ENCODE assay signal across 17 cellular contexts in the genomic region with DNA sequence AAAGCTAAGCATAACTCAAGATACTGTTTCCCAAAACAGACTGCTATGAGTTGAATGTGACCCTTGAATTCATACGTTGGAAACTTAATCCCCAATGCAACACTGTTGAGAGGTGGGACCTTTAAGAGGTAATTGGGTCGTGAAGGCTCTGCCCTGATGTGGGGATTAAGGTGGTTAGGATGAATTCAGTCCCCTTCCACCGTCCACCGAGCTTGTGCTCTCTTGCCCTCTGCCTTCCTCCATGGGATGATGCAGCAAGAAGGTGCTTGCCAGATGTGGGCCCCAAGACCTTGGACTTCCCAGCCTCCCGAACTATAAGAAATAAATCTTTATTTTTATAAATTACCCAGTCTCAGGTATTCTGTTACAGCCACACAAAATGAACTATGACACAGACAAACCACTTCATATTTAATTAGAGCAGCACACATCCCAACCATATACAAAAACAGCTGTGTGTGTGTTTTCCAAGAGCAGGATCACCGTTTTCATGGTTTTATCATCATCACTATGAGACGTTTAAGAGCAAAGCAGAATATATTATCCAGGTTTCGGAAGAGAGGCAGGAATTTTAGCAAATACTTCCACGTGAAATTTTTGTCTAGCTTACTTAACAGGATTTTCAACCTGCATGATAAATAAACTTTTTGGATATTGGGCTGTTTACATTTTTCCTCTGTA.
DNase-seq lines count a peak whose midpoint lies in the region; ATAC-seq and TF ChIP-seq lines count a peak whose summit lies in the region.
"Had no signal": no experiment of that assay in that cellular context is flagged by ENCODE, and none has a peak within 500 bp of the region (broad histone marks: within the 10 kb centered on the region; RNA-seq: fewer than 3 reads in every experiment).

No MANE protein-coding gene starts in this region.

- H4K91ac ChIP-seq in mesenchymal stem cell (ENCODE audit: low read length) = no peak overlapping the region

- WGBS in endodermal cell (ENCODE audit: insufficient coverage in 1 of 2, insufficient read length in 1 of 2), 2 experiments = 79 to 93% methylated on average over 5 to 9 of the region's 9 CpGs
- WGBS in mesenchymal stem cell = 88% methylated on average over 9 of the region's 9 CpGs
- WGBS in smooth muscle cell (ENCODE audit: low lambda C conversion rate) = 67% methylated on average over 9 of the region's 9 CpGs

- peak overlapping the region; percentile 90 for H3K27ac Mint-ChIP-seq in endodermal cell
- no peak overlapping the region for H3K27ac Mint-ChIP-seq in CD8-positive, alpha-beta T cell

- H3K4me3 Mint-ChIP-seq in endodermal cell = no peak overlapping the region
- H3K4me3 Mint-ChIP-seq in CD8-positive, alpha-beta T cell = no peak overlapping the region

- H3K18ac ChIP-seq in mesenchymal stem cell (ENCODE audit: low read depth in 1 of 2, low read length in 2 of 2) = peak overlapping the region in 1 of 2 experiments; percentile 71

- no peaks in the 10 kb centered on the region for H3K36me3 ChIP-seq in cardiac muscle cell
- H3K36me3 ChIP-seq in endodermal cell (ENCODE audit: control insufficient read depth, insufficient read depth, low read length) = no peaks in the 10 kb centered on the region
- no peaks in the 10 kb centered on the region for H3K36me3 ChIP-seq in mesenchymal stem cell (ENCODE audit: control insufficient read depth in 1 of 2, insufficient read depth in 2 of 2, low read depth in 1 of 2, low read length in 2 of 2)
- H3K36me3 ChIP-seq in smooth muscle cell (ENCODE audit: low read depth) = no peaks in the 10 kb centered on the region
- H3K36me3 ChIP-seq in CD8-positive, alpha-beta T cell (ENCODE audit: insufficient read depth, low read length) = no peaks in the 10 kb centered on the region
- H3K36me3 ChIP-seq: BLaER1 had no signal

- H3K4me3 ChIP-seq in cardiac muscle cell (no peak overlapping the region), endodermal cell (ENCODE audit: low read length) (peak overlapping the region; percentile 54), mesenchymal stem cell (ENCODE audit: insufficient read depth in 1 of 2, low read depth in 1 of 2, low read length in 2 of 2) (no peak overlapping the region), smooth muscle cell (no peak overlapping the region)
- no peak overlapping the region for H3K4me3 ChIP-seq in CD8-positive, alpha-beta T cell (ENCODE audit: low read depth, low read length)
- H3K4me3 ChIP-seq: A549, BLaER1, GM23248 had no signal

- H4K20me1 ChIP-seq in smooth muscle cell (ENCODE audit: low read depth) = no peaks in the 10 kb centered on the region
- H4K20me1 ChIP-seq: BLaER1 had no signal

- no peak overlapping the region for H3K4ac ChIP-seq in mesenchymal stem cell (ENCODE audit: low read depth in 1 of 2, low read length in 2 of 2)

- CTCF ChIA-PET in CD8-positive, alpha-beta T cell (lab: Charles Lee) = interaction anchor here (1.5 kb wide), 1 partner anchor 51 kb away, joined by 4 read pairs; no protein-coding TSS in a partner anchor

- no peak overlapping the region for H3K9ac ChIP-seq in endodermal cell (ENCODE audit: extremely low read depth, low read length, poor library complexity, severe bottlenecking)
- no peak overlapping the region for H3K9ac ChIP-seq in mesenchymal stem cell (ENCODE audit: low read length)
- no peak overlapping the region for H3K9ac ChIP-seq in smooth muscle cell (ENCODE audit: low read depth)
- H3K9ac ChIP-seq: BLaER1, GM23248 had no signal

- ATAC-seq in left ventricle myocardium superior = no peak
- no peak for ATAC-seq in CD8-positive, alpha-beta T cell
- ATAC-seq: A549 had no signal

- no peaks in the 10 kb centered on the region for H3K9me3 ChIP-seq in cardiac muscle cell (ENCODE audit: low read depth)
- H3K9me3 ChIP-seq in endodermal cell (ENCODE audit: control insufficient read depth, low read length) = peaks cover 21% of the 10 kb centered on the region
- no peaks in the 10 kb centered on the region for H3K9me3 ChIP-seq in mesenchymal stem cell (ENCODE audit: control insufficient read depth, low read length)
- H3K9me3 ChIP-seq in smooth muscle cell (replicated peaks; ENCODE audit: low read depth) = no peaks in the 10 kb centered on the region
- peaks cover 4% of the 10 kb centered on the region for H3K9me3 ChIP-seq in CD8-positive, alpha-beta T cell (ENCODE audit: low read length)

- no peaks in the 10 kb centered on the region for H3K27me3 Mint-ChIP-seq in endodermal cell (ENCODE audit: insufficient read depth)
- H3K27me3 Mint-ChIP-seq in CD8-positive, alpha-beta T cell (ENCODE audit: low read depth) = no peaks in the 10 kb centered on the region

- peak overlapping the region; percentile 15 to 38 for H2BK12ac ChIP-seq in mesenchymal stem cell (ENCODE audit: low read length in 2 of 2)

- H3K27ac ChIP-seq in cardiac muscle cell = peak overlapping the region; percentile 22
- no peak overlapping the region for H3K27ac ChIP-seq in endodermal cell (ENCODE audit: low read depth, low read length)
- no peak overlapping the region for H3K27ac ChIP-seq in mesenchymal stem cell (ENCODE audit: low read length, poor library complexity, severe bottlenecking)
- no peak overlapping the region for H3K27ac ChIP-seq in smooth muscle cell (ENCODE audit: low read depth)
- no peak overlapping the region for H3K27ac ChIP-seq in CD8-positive, alpha-beta T cell (ENCODE audit: low read depth, low read length)
- H3K27ac ChIP-seq: 22Rv1, A549, BLaER1, GM23248, HL-60 had no signal

- no peak overlapping the region for H2BK120ac ChIP-seq in mesenchymal stem cell (ENCODE audit: low read depth, low read length)

- H3K14ac ChIP-seq in mesenchymal stem cell (ENCODE audit: low read length in 2 of 2) = no peak overlapping the region

- H3K36me3 Mint-ChIP-seq in endodermal cell (ENCODE audit: low read depth) = peaks cover 11% of the 10 kb centered on the region
- H3K36me3 Mint-ChIP-seq in CD8-positive, alpha-beta T cell = no peaks in the 10 kb centered on the region

- peaks cover 21% of the 10 kb centered on the region for H3K9me3 Mint-ChIP-seq in endodermal cell
- H3K9me3 Mint-ChIP-seq in CD8-positive, alpha-beta T cell = peaks cover 9% of the 10 kb centered on the region

- no peaks in the 10 kb centered on the region for H3K79me2 ChIP-seq in smooth muscle cell (ENCODE audit: low read depth)

- no peak for TF ChIP-seq CTCF in cardiac muscle cell (IDR thresholded peaks at IDR 0.05; ENCODE audit: low read depth, low read length)
- peak; percentile 42 for TF ChIP-seq CTCF in endodermal cell (conservative IDR thresholded peaks at IDR 0.05)
- TF ChIP-seq CTCF in smooth muscle cell (IDR thresholded peaks at IDR 0.05; ENCODE audit: borderline replicate concordance, insufficient read depth, poor library complexity, severe bottlenecking) = no peak
- TF ChIP-seq CTCF in CD8-positive, alpha-beta T cell (IDR thresholded peaks at IDR 0.05) = no peak

- intact Hi-C loops in left ventricle myocardium superior (cut with micrococcal nuclease) = no loop called here
- intact Hi-C loops in CD8-positive, alpha-beta T cell (cut with DNase I, micrococcal nuclease) = no loop called here

- peaks cover 12% of the 10 kb centered on the region for H3F3A ChIP-seq in smooth muscle cell (ENCODE audit: low read depth)

- no peak overlapping the region for H3K4me2 ChIP-seq in mesenchymal stem cell (ENCODE audit: low read length, poor library complexity, severe bottlenecking)
- peak overlapping the region; percentile 44 for H3K4me2 ChIP-seq in smooth muscle cell
- H3K4me2 ChIP-seq: A549 had no signal

- POLR2A ChIA-PET in CD8-positive, alpha-beta T cell (lab: Charles Lee) = interaction anchor here (1.2 kb wide), 1 partner anchor 12 kb away, joined by 3 read pairs; no protein-coding TSS in a partner anchor

- H3K79me1 ChIP-seq in mesenchymal stem cell (replicated peaks; ENCODE audit: low read length, poor library complexity, severe bottlenecking) = no peaks in the 10 kb centered on the region

- H2AFZ ChIP-seq in mesenchymal stem cell (ENCODE audit: low read depth, low read length) = no peak overlapping the region
- H2AFZ ChIP-seq in smooth muscle cell (ENCODE audit: low read depth) = no peak overlapping the region
- H2AFZ ChIP-seq: GM23248 had no signal

- H4K8ac ChIP-seq in mesenchymal stem cell (ENCODE audit: low read length) = no peak overlapping the region

- H3K4me1 ChIP-seq in cardiac muscle cell (ENCODE audit: low read depth) = peaks cover 17% of the 10 kb centered on the region
- peaks cover 20% of the 10 kb centered on the region for H3K4me1 ChIP-seq in endodermal cell (ENCODE audit: control insufficient read depth, insufficient read depth, low read length)
- no peaks in the 10 kb centered on the region for H3K4me1 ChIP-seq in mesenchymal stem cell (ENCODE audit: control insufficient read depth, insufficient read depth, low read depth, low read length)
- H3K4me1 ChIP-seq in smooth muscle cell (ENCODE audit: low read depth) = no peaks in the 10 kb centered on the region
- H3K4me1 ChIP-seq in CD8-positive, alpha-beta T cell (ENCODE audit: insufficient read depth, low read length) = no peaks in the 10 kb centered on the region

- H3K27me3 ChIP-seq in cardiac muscle cell (peaks cover 5% of the 10 kb centered on the region), endodermal cell (ENCODE audit: control insufficient read depth, insufficient read depth, low read length, poor library complexity, severe bottlenecking) (no peaks in the 10 kb centered on the region), mesenchymal stem cell (ENCODE audit: control insufficient read depth in 1 of 2, insufficient read depth in 1 of 2, low read length in 2 of 2) (no peaks in the 10 kb centered on the region), smooth muscle cell (ENCODE audit: low read depth) (no peaks in the 10 kb centered on the region)
- no peaks in the 10 kb centered on the region for H3K27me3 ChIP-seq in CD8-positive, alpha-beta T cell (ENCODE audit: insufficient read depth, low read length)
- H3K27me3 ChIP-seq: BLaER1 had no signal

- no peak overlapping the region for H2BK15ac ChIP-seq in mesenchymal stem cell (ENCODE audit: low read depth, poor library complexity, severe bottlenecking)

- H3K23ac ChIP-seq in mesenchymal stem cell (ENCODE audit: low read length in 2 of 2) = no peak overlapping the region

- DNase-seq in cardiac muscle cell (ENCODE audit: low read depth in 1 of 2, low spot score in 1 of 2) (peak; percentile 14 to 49), left ventricle myocardium superior (no peak), endodermal cell (no peak), mesenchymal stem cell (no peak), smooth muscle cell (lab: John Stamatoyannopoulos, UW; ENCODE audit: unreplicated experiment) (no peak), UCSD-AML1 (lab: John Stamatoyannopoulos, UW; ENCODE audit: unreplicated experiment) (no peak), kidney tubule cell (ENCODE audit: low spot score) (no peak)
- no peak for DNase-seq in CD8-positive, alpha-beta T cell
- DNase-seq: DMS153, DMS79, GDM1, GM23248, HCEC 1CT had no signal

- no peak overlapping the region for H2AK5ac ChIP-seq in mesenchymal stem cell (ENCODE audit: low read length, severe bottlenecking)

- no peak overlapping the region for H2BK5ac ChIP-seq in mesenchymal stem cell (ENCODE audit: low read depth, low read length, poor library complexity, severe bottlenecking)

- H3K4me1 Mint-ChIP-seq in endodermal cell = peaks cover 27% of the 10 kb centered on the region
- no peaks in the 10 kb centered on the region for H3K4me1 Mint-ChIP-seq in CD8-positive, alpha-beta T cell (ENCODE audit: low read depth)

Comparison
In these comparisons a context has a peak if more than half of its experiments do, and no peak if none do; other contexts are left out.
1. DNase-seq: peak in cardiac muscle cell (2 of 2); none in left ventricle myocardium superior (single experiment), endodermal cell (single experiment), mesenchymal stem cell (single experiment), smooth muscle cell (single experiment), CD8-positive, alpha-beta T cell (0 of 7), UCSD-AML1 (single experiment) and kidney tubule cell (single experiment).